1 cellular context compared by ENCODE assay signal in genomic region chr9:93668261-93668871, GRCh38.
TF ChIP-seq lines count a peak whose summit lies in the region.

No MANE protein-coding gene starts in this region.

TF ChIP-seq in WTC11, 78 proteins besides CTCF, POLR2A, EP300 and RAD21 (continued from another document):
- TF ChIP-seq E2F4 (CRISPR knock-in tag; IDR thresholded peaks at IDR 0.05; ENCODE audit: borderline replicate concordance, low read depth), result no peak
